In the genomic region with DNA sequence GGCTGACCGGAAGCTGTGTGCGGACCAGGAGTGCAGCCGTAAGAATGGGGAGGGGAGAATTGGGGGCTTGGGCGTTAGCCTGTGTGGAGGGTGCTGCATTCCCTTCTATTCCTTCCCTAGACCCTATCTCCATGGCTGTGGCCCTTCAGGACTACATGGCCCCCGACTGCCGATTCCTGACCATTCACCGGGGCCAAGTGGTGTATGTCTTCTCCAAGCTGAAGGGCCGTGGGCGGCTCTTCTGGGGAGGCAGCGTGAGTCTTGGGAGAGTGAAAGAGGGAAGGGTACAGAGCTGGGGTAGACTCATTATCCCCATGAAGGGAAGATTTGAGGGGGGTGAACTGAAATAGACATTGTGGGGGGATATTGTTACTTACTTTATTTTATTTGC, we compare ENCODE assay signal across 27 cellular contexts. TPM values are rescaled to one million over a fixed set of nuclear protein-coding genes. Genes with fewer than 3 reads are reported as not detected.
DNase-seq lines count a peak whose midpoint lies in the region; TF ChIP-seq lines count a peak whose summit lies in the region.
"Had no signal": no experiment of that assay in that cellular context is flagged by ENCODE, and none has a peak within 500 bp of the region (broad histone marks: within the 10 kb centered on the region; RNA-seq: fewer than 3 reads in every experiment).

No MANE protein-coding gene starts in this region.

- H3K27ac ChIP-seq in tibial nerve: peak overlapping the region; percentile 60 to 97 (median 92)
- H3K27ac ChIP-seq: gastrocnemius medialis, psoas muscle had no signal

- TF ChIP-seq CTCF in mesothelial cell of epicardium (IDR thresholded peaks at IDR 0.05; ENCODE audit: unreplicated experiment) (no peak), tibial nerve (IDR thresholded peaks at IDR 0.05) (no peak)

- peaks cover 0 to 37% (median 18%) of the 10 kb centered on the region in 4 donors for H3K4me1 ChIP-seq in tibial nerve

- intact Hi-C loops in activated CD4-positive, alpha-beta memory T cell treated with anti-CD3 and anti-CD28 coated beads for 36 hours (cut with micrococcal nuclease): no loop called here
- intact Hi-C loops in activated T-helper 2 cell treated with anti-CD3 and anti-CD28 coated beads, Interferon-gamma antibody, Interleukin-2, Interleukin-4, amounts not matched to agents 10 μg/mL and 5 μg/mL and 100 μg/mL, durations not matched to agents 14 hours and 24 hours and 36 hours (cut with micrococcal nuclease): no loop called here

- peaks cover 0 to 13% (median 0%) of the 10 kb centered on the region in 3 donors for H3K36me3 ChIP-seq in tibial nerve
- H3K36me3 ChIP-seq: BE2C, gastrocnemius medialis, upper lobe of right lung had no signal

- H3K9me3 ChIP-seq in tibial nerve: no peaks in the 10 kb centered on the region
- H3K9me3 ChIP-seq: BE2C, gastrocnemius medialis, psoas muscle, stomach, upper lobe of right lung had no signal

- H3K9me3 Mint-ChIP-seq in activated CD4-positive, alpha-beta memory T cell treated with anti-CD3 and anti-CD28 coated beads for 36 hours: peaks cover 4% of the 10 kb centered on the region
- H3K9me3 Mint-ChIP-seq in activated CD4-positive, alpha-beta memory T cell treated with anti-CD3 and anti-CD28 coated beads, Interleukin-2, amount 10 ng/mL, durations not matched to agents 7 days and 5 days: no peaks in the 10 kb centered on the region
- H3K9me3 Mint-ChIP-seq in activated T-helper 2 cell treated with anti-CD3 and anti-CD28 coated beads, Interferon-gamma antibody, Interleukin-2, Interleukin-4, amounts not matched to agents 10 μg/mL and 5 μg/mL and 100 μg/mL, durations not matched to agents 14 hours and 24 hours and 36 hours: peaks cover 5% of the 10 kb centered on the region
- H3K9me3 Mint-ChIP-seq in mesothelial cell of epicardium: peaks cover 5% of the 10 kb centered on the region
- H3K9me3 Mint-ChIP-seq: activated CD4-positive, alpha-beta T cell treated with anti-CD3 and anti-CD28 coated beads, Interleukin-2, amount 10 ng/mL, durations not matched to agents 24 days and 14 days had no signal

- H3K4me3 Mint-ChIP-seq in activated CD4-positive, alpha-beta memory T cell treated with anti-CD3 and anti-CD28 coated beads for 36 hours: no peak overlapping the region
- no peak overlapping the region for H3K4me3 Mint-ChIP-seq in activated CD4-positive, alpha-beta memory T cell treated with anti-CD3 and anti-CD28 coated beads, Interleukin-2, amount 10 ng/mL, durations not matched to agents 7 days and 5 days
- no peak overlapping the region for H3K4me3 Mint-ChIP-seq in activated T-helper 2 cell treated with anti-CD3 and anti-CD28 coated beads, Interferon-gamma antibody, Interleukin-2, Interleukin-4, amounts not matched to agents 10 μg/mL and 5 μg/mL and 100 μg/mL, durations not matched to agents 14 hours and 24 hours and 36 hours (ENCODE audit: low read depth)
- H3K4me3 Mint-ChIP-seq in mesothelial cell of epicardium: no peak overlapping the region
- H3K4me3 Mint-ChIP-seq: activated CD4-positive, alpha-beta T cell treated with anti-CD3 and anti-CD28 coated beads, Interleukin-2, amount 10 ng/mL, durations not matched to agents 24 days and 14 days had no signal

- H3K4me1 Mint-ChIP-seq in activated CD4-positive, alpha-beta memory T cell treated with anti-CD3 and anti-CD28 coated beads for 36 hours (ENCODE audit: low read depth): peaks cover 38% of the 10 kb centered on the region
- H3K4me1 Mint-ChIP-seq in activated CD4-positive, alpha-beta memory T cell treated with anti-CD3 and anti-CD28 coated beads, Interleukin-2, amount 10 ng/mL, durations not matched to agents 7 days and 5 days: peaks cover 40% of the 10 kb centered on the region
- peaks cover 38% of the 10 kb centered on the region for H3K4me1 Mint-ChIP-seq in activated T-helper 2 cell treated with anti-CD3 and anti-CD28 coated beads, Interferon-gamma antibody, Interleukin-2, Interleukin-4, amounts not matched to agents 10 μg/mL and 5 μg/mL and 100 μg/mL, durations not matched to agents 14 hours and 24 hours and 36 hours (ENCODE audit: low read depth)
- H3K4me1 Mint-ChIP-seq in mesothelial cell of epicardium: peaks cover 8% of the 10 kb centered on the region

- H3K27me3 Mint-ChIP-seq in activated CD4-positive, alpha-beta memory T cell treated with anti-CD3 and anti-CD28 coated beads for 36 hours: no peaks in the 10 kb centered on the region
- H3K27me3 Mint-ChIP-seq in activated CD4-positive, alpha-beta memory T cell treated with anti-CD3 and anti-CD28 coated beads, Interleukin-2, amount 10 ng/mL, durations not matched to agents 7 days and 5 days: peaks cover 2% of the 10 kb centered on the region
- H3K27me3 Mint-ChIP-seq in activated T-helper 2 cell treated with anti-CD3 and anti-CD28 coated beads, Interferon-gamma antibody, Interleukin-2, Interleukin-4, amounts not matched to agents 10 μg/mL and 5 μg/mL and 100 μg/mL, durations not matched to agents 14 hours and 24 hours and 36 hours (ENCODE audit: low read depth): no peaks in the 10 kb centered on the region
- no peaks in the 10 kb centered on the region for H3K27me3 Mint-ChIP-seq in mesothelial cell of epicardium (ENCODE audit: low read depth)
- H3K27me3 Mint-ChIP-seq: activated CD4-positive, alpha-beta T cell treated with anti-CD3 and anti-CD28 coated beads, Interleukin-2, amount 10 ng/mL, durations not matched to agents 24 days and 14 days had no signal

- TF ChIP-seq POLR2A in tibial nerve (IDR thresholded peaks at IDR 0.05) (no peak), erythroblast (IDR thresholded peaks at IDR 0.05; ENCODE audit: low read length) (no peak)

- peak overlapping the region; percentile 38 for H3K27ac Mint-ChIP-seq in activated CD4-positive, alpha-beta memory T cell treated with anti-CD3 and anti-CD28 coated beads for 36 hours
- no peak overlapping the region for H3K27ac Mint-ChIP-seq in activated CD4-positive, alpha-beta memory T cell treated with anti-CD3 and anti-CD28 coated beads, Interleukin-2, amount 10 ng/mL, durations not matched to agents 7 days and 5 days
- H3K27ac Mint-ChIP-seq in activated T-helper 2 cell treated with anti-CD3 and anti-CD28 coated beads, Interferon-gamma antibody, Interleukin-2, Interleukin-4, amounts not matched to agents 10 μg/mL and 5 μg/mL and 100 μg/mL, durations not matched to agents 14 hours and 24 hours and 36 hours: peak overlapping the region; percentile 59
- H3K27ac Mint-ChIP-seq in mesothelial cell of epicardium: peak overlapping the region; percentile 44

- peaks cover 5% of the 10 kb centered on the region for H3K36me3 Mint-ChIP-seq in activated CD4-positive, alpha-beta memory T cell treated with anti-CD3 and anti-CD28 coated beads for 36 hours
- H3K36me3 Mint-ChIP-seq in activated CD4-positive, alpha-beta memory T cell treated with anti-CD3 and anti-CD28 coated beads, Interleukin-2, amount 10 ng/mL, durations not matched to agents 7 days and 5 days (ENCODE audit: low read depth): peaks cover 22% of the 10 kb centered on the region
- peaks cover 26% of the 10 kb centered on the region for H3K36me3 Mint-ChIP-seq in activated T-helper 2 cell treated with anti-CD3 and anti-CD28 coated beads, Interferon-gamma antibody, Interleukin-2, Interleukin-4, amounts not matched to agents 10 μg/mL and 5 μg/mL and 100 μg/mL, durations not matched to agents 14 hours and 24 hours and 36 hours (ENCODE audit: low read depth)
- H3K36me3 Mint-ChIP-seq in mesothelial cell of epicardium: peaks cover 9% of the 10 kb centered on the region

- CTCF ChIA-PET in activated CD4-positive, alpha-beta memory T cell treated with anti-CD3 and anti-CD28 coated beads for 36 hours (lab: Charles Lee): no interaction called here
- CTCF ChIA-PET in activated CD4-positive, alpha-beta memory T cell treated with anti-CD3 and anti-CD28 coated beads, Interleukin-2, amount 10 ng/mL, durations not matched to agents 7 days and 5 days (lab: Charles Lee): interaction anchor here (1.3 to 4.1 kb wide), 3 partner anchors 22 to 31 kb away, joined by 5 to 48 read pairs (median 41); a partner anchor contains a TSS

- peak overlapping the region; percentile 16 to 95 (median 30) for H3K4me3 ChIP-seq in tibial nerve
- H3K4me3 ChIP-seq: gastrocnemius medialis, lung, psoas muscle, skin epidermis, stomach, upper lobe of right lung had no signal

- DNase-seq in activated CD4-positive, alpha-beta memory T cell treated with anti-CD3 and anti-CD28 coated beads for 36 hours: no peak
- DNase-seq in activated CD4-positive, alpha-beta memory T cell treated with anti-CD3 and anti-CD28 coated beads, Interleukin-2, amount 10 ng/mL, durations not matched to agents 7 days and 5 days: no peak
- DNase-seq in activated T-helper 2 cell treated with anti-CD3 and anti-CD28 coated beads, Interferon-gamma antibody, Interleukin-2, Interleukin-4, amounts not matched to agents 10 μg/mL and 5 μg/mL and 100 μg/mL, durations not matched to agents 14 hours and 24 hours and 36 hours (ENCODE audit: low spot score): no peak
- DNase-seq in mesothelial cell of epicardium (ENCODE audit: low spot score in 2 of 2, unreplicated experiment in 2 of 2) (no peak), tibial nerve (ENCODE audit: low spot score in 2 of 2) (no peak), SHP77 (lab: John Stamatoyannopoulos, UW) (no peak), amygdala (lab: John Stamatoyannopoulos, UW) (no peak), erythroblast (lab: John Stamatoyannopoulos, UW) (no peak)
- DNase-seq: activated CD4-positive, alpha-beta T cell treated with anti-CD3 and anti-CD28 coated beads, Interleukin-2, amount 10 ng/mL, durations not matched to agents 24 days and 14 days; activated CD8-positive, alpha-beta memory T cell treated with anti-CD3 and anti-CD28 coated beads, Interleukin-2, amount 50 U/mL, for 48 hours; activated gamma-delta T cell; BE2C; central memory CD4-positive, alpha-beta T cell; DMS 273 treated with DMSO at 0.1 percent for 48 hours; gastrocnemius medialis; kidney; NCI-H1105 treated with DMSO at 0.1 percent for 48 hours; NCI-H2081 treated with DMSO at 0.1 percent for 48 hours; NCI-H510A; psoas muscle; RPMI8226; stimulated activated CD4-positive, alpha-beta T cell treated with anti-CD3 and anti-CD28 coated beads, Interleukin-2, amount 100 ng/mL, for 48 hours; stomach; upper lobe of right lung had no signal

- POLR2A ChIA-PET in activated CD4-positive, alpha-beta memory T cell treated with anti-CD3 and anti-CD28 coated beads for 36 hours (lab: Charles Lee): interaction anchor here (1.0 to 3.9 kb wide), 2 partner anchors 9 to 20 kb away, joined by 4 to 31 read pairs; no protein-coding TSS in a partner anchor
- POLR2A ChIA-PET in activated CD4-positive, alpha-beta memory T cell treated with anti-CD3 and anti-CD28 coated beads, Interleukin-2, amount 10 ng/mL, durations not matched to agents 7 days and 5 days (lab: Charles Lee): interaction anchor here (3.7 to 7.7 kb wide), 2 partner anchors 23 to 26 kb away, joined by 161 to 244 read pairs; a partner anchor contains a TSS

- 48 to 51% methylated on average over 10 of the region's 10 CpGs for WGBS in tibial nerve, 2 donors

- TF ChIP-seq EP300 in tibial nerve (IDR thresholded peaks at IDR 0.05): no peak

- H3K27me3 ChIP-seq in tibial nerve: no peaks in the 10 kb centered on the region
- H3K27me3 ChIP-seq: BE2C, gastrocnemius medialis, stomach, upper lobe of right lung had no signal

RNA-seq across cellular contexts. Expression of a gene that starts 0.3 kb away (rescaled TPM):
- total RNA-seq in activated CD4-positive, alpha-beta memory T cell treated with anti-CD3 and anti-CD28 coated beads for 36 hours: under 1 TPM in 1 of 2 experiments, not detected in 1; 1.00 TPM
- total RNA-seq in activated CD4-positive, alpha-beta memory T cell treated with anti-CD3 and anti-CD28 coated beads, Interleukin-2, amount 10 ng/mL, durations not matched to agents 7 days and 5 days: not detected
- 0.69 TPM in 1 of 2 replicates, not detected in the other for total RNA-seq in activated T-helper 2 cell treated with anti-CD3 and anti-CD28 coated beads, Interferon-gamma antibody, Interleukin-2, Interleukin-4, amounts not matched to agents 10 μg/mL and 5 μg/mL and 100 μg/mL, durations not matched to agents 14 hours and 24 hours and 36 hours
- total RNA-seq in mesothelial cell of epicardium: 1.2 to 2.7 TPM (median 1.4 TPM) in 3 replicates
- 100 to 1,000 TPM; 127 to 322 (median 209) TPM for total RNA-seq in tibial nerve
- total RNA-seq: G401, gastrocnemius medialis, upper lobe of right lung had no signal

RNA-seq across cellular contexts. Expression of a gene that starts 2.4 kb away (rescaled TPM):
- 10 to 100 TPM; 38.0 to 41.7 TPM for total RNA-seq in activated CD4-positive, alpha-beta memory T cell treated with anti-CD3 and anti-CD28 coated beads for 36 hours
- 10 to 100 TPM; 65.7 to 68.3 TPM for total RNA-seq in activated CD4-positive, alpha-beta memory T cell treated with anti-CD3 and anti-CD28 coated beads, Interleukin-2, amount 10 ng/mL, durations not matched to agents 7 days and 5 days
- total RNA-seq in activated T-helper 2 cell treated with anti-CD3 and anti-CD28 coated beads, Interferon-gamma antibody, Interleukin-2, Interleukin-4, amounts not matched to agents 10 μg/mL and 5 μg/mL and 100 μg/mL, durations not matched to agents 14 hours and 24 hours and 36 hours: 50.1 and 50.4 TPM in 2 replicates
- total RNA-seq in mesothelial cell of epicardium (13.2 to 15.8 TPM (median 14.5 TPM) in 3 replicates), tibial nerve (10 to 100 TPM; 38.3 to 66.6 (median 52.0) TPM)

RNA-seq across cellular contexts. Expression of a gene that starts 23.4 kb away (rescaled TPM):
- 10 to 100 TPM; 89.1 to 90.3 TPM for total RNA-seq in activated CD4-positive, alpha-beta memory T cell treated with anti-CD3 and anti-CD28 coated beads for 36 hours
- 100 to 1,000 TPM; 127 to 128 TPM for total RNA-seq in activated CD4-positive, alpha-beta memory T cell treated with anti-CD3 and anti-CD28 coated beads, Interleukin-2, amount 10 ng/mL, durations not matched to agents 7 days and 5 days
- 98.5 and 104 TPM in 2 replicates for total RNA-seq in activated T-helper 2 cell treated with anti-CD3 and anti-CD28 coated beads, Interferon-gamma antibody, Interleukin-2, Interleukin-4, amounts not matched to agents 10 μg/mL and 5 μg/mL and 100 μg/mL, durations not matched to agents 14 hours and 24 hours and 36 hours
- total RNA-seq in mesothelial cell of epicardium: 107 to 109 TPM (median 108 TPM) in 3 replicates
- total RNA-seq in tibial nerve: 100 to 1,000 TPM in 3 of 4 donors, 10 to 100 TPM in 1; 93.5 to 134 (median 120) TPM

RNA-seq across cellular contexts. Expression of a gene that starts 24.6 kb away (rescaled TPM):
- total RNA-seq in activated CD4-positive, alpha-beta memory T cell treated with anti-CD3 and anti-CD28 coated beads for 36 hours: 100 to 1,000 TPM; 241 to 253 TPM
- 100 to 1,000 TPM; 145 to 151 TPM for total RNA-seq in activated CD4-positive, alpha-beta memory T cell treated with anti-CD3 and anti-CD28 coated beads, Interleukin-2, amount 10 ng/mL, durations not matched to agents 7 days and 5 days
- 257 and 267 TPM in 2 replicates for total RNA-seq in activated T-helper 2 cell treated with anti-CD3 and anti-CD28 coated beads, Interferon-gamma antibody, Interleukin-2, Interleukin-4, amounts not matched to agents 10 μg/mL and 5 μg/mL and 100 μg/mL, durations not matched to agents 14 hours and 24 hours and 36 hours
- total RNA-seq in mesothelial cell of epicardium: 109 to 121 TPM (median 111 TPM) in 3 replicates
- total RNA-seq in tibial nerve: 10 to 100 TPM; 52.8 to 92.7 (median 70.9) TPM

RNA-seq across cellular contexts. Expression of a gene that starts 25.4 kb away (rescaled TPM):
- total RNA-seq in activated CD4-positive, alpha-beta memory T cell treated with anti-CD3 and anti-CD28 coated beads for 36 hours: 10 to 100 TPM; 14.1 to 15.8 TPM
- 10 to 100 TPM; 18.1 to 18.8 TPM for total RNA-seq in activated CD4-positive, alpha-beta memory T cell treated with anti-CD3 and anti-CD28 coated beads, Interleukin-2, amount 10 ng/mL, durations not matched to agents 7 days and 5 days
- 13.2 and 14.2 TPM in 2 replicates for total RNA-seq in activated T-helper 2 cell treated with anti-CD3 and anti-CD28 coated beads, Interferon-gamma antibody, Interleukin-2, Interleukin-4, amounts not matched to agents 10 μg/mL and 5 μg/mL and 100 μg/mL, durations not matched to agents 14 hours and 24 hours and 36 hours
- 14.2 to 18.4 TPM (median 15.0 TPM) in 3 replicates for total RNA-seq in mesothelial cell of epicardium
- 1 to 10 TPM; 2.5 to 7.1 (median 4.3) TPM for total RNA-seq in tibial nerve

Comparison
In these comparisons a context has a peak if more than half of its experiments do, and no peak if none do; other contexts are left out.
1. RNA of a gene that starts 0.3 kb away (total RNA-seq): 127 to 322 TPM in tibial nerve; 1.2 to 2.7 TPM in mesothelial cell of epicardium, 1.00 TPM in activated CD4-positive, alpha-beta memory T cell treated with anti-CD3 and anti-CD28 coated beads for 36 hours, not detected in activated CD4-positive, alpha-beta memory T cell treated with anti-CD3 and anti-CD28 coated beads, Interleukin-2, amount 10 ng/mL, durations not matched to agents 7 days and 5 days and 0.69 TPM in activated T-helper 2 cell treated with anti-CD3 and anti-CD28 coated beads, Interferon-gamma antibody, Interleukin-2, Interleukin-4, amounts not matched to agents 10 μg/mL and 5 μg/mL and 100 μg/mL, durations not matched to agents 14 hours and 24 hours and 36 hours; every median in the first group is over 10 times any median in the second.